Comparison of ENCODE assay signal across 2 cellular contexts in genomic region chr6:22457986-22458385, GRCh38.
TF ChIP-seq lines count a peak whose summit lies in the region.

No MANE protein-coding gene starts in this region.

TF ChIP-seq in SK-N-SH, 30 proteins besides CTCF, POLR2A, EP300 and RAD21 (continued from another document):
- no peak for TF ChIP-seq IRF3 (IDR thresholded peaks at IDR 0.05; ENCODE audit: low read depth, low read length)
- TF ChIP-seq NRF1 (IDR thresholded peaks at IDR 0.05; ENCODE audit: low read depth, low read length): no peak
- TF ChIP-seq JUND (IDR thresholded peaks at IDR 0.05): no peak
- no peak for TF ChIP-seq FOXM1 (IDR thresholded peaks at IDR 0.05; ENCODE audit: low read depth)
- no peak for TF ChIP-seq MEF2A (IDR thresholded peaks at IDR 0.05; ENCODE audit: borderline replicate concordance, low read depth)
- TF ChIP-seq ZBTB33 (IDR thresholded peaks at IDR 0.05; ENCODE audit: borderline replicate concordance, low read depth): no peak
- no peak for TF ChIP-seq RXRA (IDR thresholded peaks at IDR 0.05; ENCODE audit: borderline replicate concordance, low read depth)
- TF ChIP-seq ELF1 (IDR thresholded peaks at IDR 0.05): no peak
- no peak for TF ChIP-seq TAF1 (IDR thresholded peaks at IDR 0.05; ENCODE audit: borderline replicate concordance, low read depth, low read length)
- TF ChIP-seq USF1 (IDR thresholded peaks at IDR 0.05; ENCODE audit: borderline replicate concordance, low read depth): no peak
- TF ChIP-seq POLR2AphosphoS5 (IDR thresholded peaks at IDR 0.05; ENCODE audit: low read depth, low read length): no peak

TF ChIP-seq in SK-N-SH treated with all-trans-retinoic acid at 6 μM for 48 hours, 23 proteins besides CTCF, POLR2A, EP300 and RAD21 (continued from another document):
- no peak for TF ChIP-seq TCF4 (CRISPR knock-in tag; IDR thresholded peaks at IDR 0.05; ENCODE audit: borderline replicate concordance)
- TF ChIP-seq CREB5 (CRISPR knock-in tag; IDR thresholded peaks at IDR 0.05; ENCODE audit: low read depth): no peak
- TF ChIP-seq BACH2 (CRISPR knock-in tag; IDR thresholded peaks at IDR 0.05; ENCODE audit: borderline replicate concordance): no peak
- no peak for TF ChIP-seq OSR1 (CRISPR knock-in tag; IDR thresholded peaks at IDR 0.05)
- TF ChIP-seq ZFP3 (CRISPR knock-in tag; IDR thresholded peaks at IDR 0.05): no peak
- TF ChIP-seq TOX (CRISPR knock-in tag; IDR thresholded peaks at IDR 0.05; ENCODE audit: borderline replicate concordance): no peak
- TF ChIP-seq PPARA (CRISPR knock-in tag; IDR thresholded peaks at IDR 0.05; ENCODE audit: borderline replicate concordance): no peak
- TF ChIP-seq ZNF70 (CRISPR knock-in tag; IDR thresholded peaks at IDR 0.05): no peak
- TF ChIP-seq TSHZ2 (CRISPR knock-in tag; IDR thresholded peaks at IDR 0.05): no peak
- TF ChIP-seq CSDC2 (CRISPR knock-in tag; IDR thresholded peaks at IDR 0.05): no peak
- no peak for TF ChIP-seq ZFP30 (CRISPR knock-in tag; IDR thresholded peaks at IDR 0.05)
- no peak for TF ChIP-seq ISL1 (CRISPR knock-in tag; IDR thresholded peaks at IDR 0.05)
- TF ChIP-seq ZC3H10 (CRISPR knock-in tag; IDR thresholded peaks at IDR 0.05): no peak
